Comparison of ENCODE assay signal across 9 cellular contexts in genomic region chr19:18432275-18433038, GRCh38. TPM values are rescaled to one million over a fixed set of nuclear protein-coding genes. Genes with fewer than 3 reads are reported as not detected.
DNase-seq lines count a peak whose midpoint lies in the region; ATAC-seq and TF ChIP-seq lines count a peak whose summit lies in the region.
"Had no signal": no experiment of that assay in that cellular context is flagged by ENCODE, and none has a peak within 500 bp of the region (broad histone marks: within the 10 kb centered on the region; RNA-seq: fewer than 3 reads in every experiment).

No MANE protein-coding gene starts in this region.

- no peak for ATAC-seq in activated T-cell treated with anti-CD3 and anti-CD28 coated beads, Interleukin-2, amount 50 U/mL, for 4 hours
- no peak for ATAC-seq in SK-N-SH treated with all-trans-retinoic acid at 6 μM for 48 hours

- H3K27me3 ChIP-seq in kidney epithelial cell (ENCODE audit: control insufficient read depth, insufficient read depth, low read length): no peaks in the 10 kb centered on the region

- H3K9me3 Mint-ChIP-seq in activated T-cell treated with anti-CD3 and anti-CD28 coated beads, Interleukin-2, amount 50 U/mL, for 4 hours: no peaks in the 10 kb centered on the region
- H3K9me3 Mint-ChIP-seq in activated naive CD8-positive, alpha-beta T cell (ENCODE audit: low read depth): no peaks in the 10 kb centered on the region
- H3K9me3 Mint-ChIP-seq in type B pancreatic cell: no peaks in the 10 kb centered on the region

- peaks cover 25% of the 10 kb centered on the region for H3K4me1 Mint-ChIP-seq in activated T-cell treated with anti-CD3 and anti-CD28 coated beads, Interleukin-2, amount 50 U/mL, for 4 hours (ENCODE audit: low read depth)
- H3K4me1 Mint-ChIP-seq in activated naive CD8-positive, alpha-beta T cell (ENCODE audit: low read depth): peaks cover 23% of the 10 kb centered on the region
- H3K4me1 Mint-ChIP-seq in type B pancreatic cell (ENCODE audit: unreplicated experiment): peaks cover 12% of the 10 kb centered on the region

- peak overlapping the region; percentile 50 for H3K27ac Mint-ChIP-seq in activated naive CD8-positive, alpha-beta T cell
- H3K27ac Mint-ChIP-seq in type B pancreatic cell: peak overlapping the region; percentile 48

- TF ChIP-seq CTCF in kidney epithelial cell (IDR thresholded peaks at IDR 0.05; ENCODE audit: insufficient read depth, low read length, poor library complexity, severe bottlenecking) (no peak), type B pancreatic cell (conservative IDR thresholded peaks at IDR 0.05) (no peak)

- H3K36me3 ChIP-seq in kidney epithelial cell (ENCODE audit: control insufficient read depth, insufficient read depth, low read length): peaks cover 3% of the 10 kb centered on the region

- no peaks in the 10 kb centered on the region for H3K36me3 Mint-ChIP-seq in activated T-cell treated with anti-CD3 and anti-CD28 coated beads, Interleukin-2, amount 50 U/mL, for 4 hours (ENCODE audit: insufficient read depth)
- no peaks in the 10 kb centered on the region for H3K36me3 Mint-ChIP-seq in activated naive CD8-positive, alpha-beta T cell
- no peaks in the 10 kb centered on the region for H3K36me3 Mint-ChIP-seq in type B pancreatic cell

- no peaks in the 10 kb centered on the region for H3K27me3 Mint-ChIP-seq in activated T-cell treated with anti-CD3 and anti-CD28 coated beads, Interleukin-2, amount 50 U/mL, for 4 hours (ENCODE audit: low read depth)
- no peaks in the 10 kb centered on the region for H3K27me3 Mint-ChIP-seq in activated naive CD8-positive, alpha-beta T cell
- no peaks in the 10 kb centered on the region for H3K27me3 Mint-ChIP-seq in type B pancreatic cell

- no peak for DNase-seq in activated T-cell treated with anti-CD3 and anti-CD28 coated beads, Interleukin-2, amount 50 U/mL, for 4 hours
- DNase-seq in activated T-cell treated with anti-CD3 and anti-CD28 coated beads for 4 hours (no peak), kidney epithelial cell (ENCODE audit: low read depth) (no peak), type B pancreatic cell (ENCODE audit: extremely low spot score, unreplicated experiment) (no peak), substantia nigra (lab: John Stamatoyannopoulos, UW) (no peak)
- DNase-seq in central memory CD4-positive, alpha-beta T cell: no peak
- DNase-seq: erythroblast had no signal

- H3K4me3 ChIP-seq in kidney epithelial cell (ENCODE audit: low read depth, low read length): peak overlapping the region; percentile 39

- peak overlapping the region; percentile 65 for H3K4me3 Mint-ChIP-seq in activated T-cell treated with anti-CD3 and anti-CD28 coated beads, Interleukin-2, amount 50 U/mL, for 4 hours
- H3K4me3 Mint-ChIP-seq in activated naive CD8-positive, alpha-beta T cell: peak overlapping the region; percentile 77
- H3K4me3 Mint-ChIP-seq in type B pancreatic cell: peak overlapping the region; percentile 36

- no peak overlapping the region for H3K27ac ChIP-seq in substantia nigra (ENCODE audit: low read depth, low read length, poor library complexity, severe bottlenecking)

TF ChIP-seq in SK-N-SH treated with all-trans-retinoic acid at 6 μM for 48 hours, 23 proteins besides CTCF, POLR2A, EP300 and RAD21 (continues in another document):
- TF ChIP-seq CREB5 (CRISPR knock-in tag; IDR thresholded peaks at IDR 0.05; ENCODE audit: low read depth) (no peak), CSRNP3 (CRISPR knock-in tag; IDR thresholded peaks at IDR 0.05) (no peak), CSDC2 (CRISPR knock-in tag; IDR thresholded peaks at IDR 0.05) (no peak), TSHZ2 (CRISPR knock-in tag; IDR thresholded peaks at IDR 0.05) (no peak), ISL1 (CRISPR knock-in tag; IDR thresholded peaks at IDR 0.05) (no peak), ZC3H10 (CRISPR knock-in tag; IDR thresholded peaks at IDR 0.05) (no peak), BACH2 (CRISPR knock-in tag; IDR thresholded peaks at IDR 0.05; ENCODE audit: borderline replicate concordance) (no peak), RARB (CRISPR knock-in tag; IDR thresholded peaks at IDR 0.05) (no peak), ARNTL (CRISPR knock-in tag; IDR thresholded peaks at IDR 0.05; ENCODE audit: borderline replicate concordance, low read depth) (no peak), PATZ1 (CRISPR knock-in tag; IDR thresholded peaks at IDR 0.05; ENCODE audit: borderline replicate concordance) (no peak), OSR1 (CRISPR knock-in tag; IDR thresholded peaks at IDR 0.05) (no peak), PPARA (CRISPR knock-in tag; IDR thresholded peaks at IDR 0.05; ENCODE audit: borderline replicate concordance) (no peak), SNAI2 (CRISPR knock-in tag; IDR thresholded peaks at IDR 0.05) (no peak), ZFP3 (CRISPR knock-in tag; IDR thresholded peaks at IDR 0.05) (no peak)

RNA-seq across cellular contexts. Expression of gene ISYNA1, which starts 5.5 kb away (rescaled TPM):
- total RNA-seq in activated T-cell treated with anti-CD3 and anti-CD28 coated beads, Interleukin-2, amount 50 U/mL, for 4 hours: 10 to 100 TPM; 10.2 to 16.6 (median 14.4) TPM
- total RNA-seq in kidney epithelial cell (53.9 and 59.5 TPM in 2 replicates), type B pancreatic cell (ENCODE audit: low replicate concordance) (278 and 303 TPM in 2 replicates)

RNA-seq across cellular contexts. Expression of gene SSBP4, which starts 13.3 kb away (rescaled TPM):
- total RNA-seq in activated T-cell treated with anti-CD3 and anti-CD28 coated beads, Interleukin-2, amount 50 U/mL, for 4 hours: 100 to 1,000 TPM; 119 to 155 (median 135) TPM
- total RNA-seq in kidney epithelial cell (92.6 and 96.2 TPM in 2 replicates), type B pancreatic cell (ENCODE audit: low replicate concordance) (76.7 and 99.0 TPM in 2 replicates)

RNA-seq across cellular contexts. Expression of gene LRRC25, which starts 35.0 kb away (rescaled TPM):
- total RNA-seq in activated T-cell treated with anti-CD3 and anti-CD28 coated beads, Interleukin-2, amount 50 U/mL, for 4 hours: not detected
- total RNA-seq in kidney epithelial cell (0.08 and 0.14 TPM in 2 replicates), type B pancreatic cell (ENCODE audit: low replicate concordance) (0.19 TPM in 1 of 2 replicates, not detected in the other)

RNA-seq across cellular contexts. Expression of gene GDF15, which starts 46.5 kb away (rescaled TPM):
- total RNA-seq in activated T-cell treated with anti-CD3 and anti-CD28 coated beads, Interleukin-2, amount 50 U/mL, for 4 hours: under 1 TPM; 0.53 to 0.71 (median 0.56) TPM
- total RNA-seq in kidney epithelial cell (637 and 822 TPM in 2 replicates), type B pancreatic cell (ENCODE audit: low replicate concordance) (102 and 106 TPM in 2 replicates)
